ENCODE assay signal across 19 cellular contexts in genomic region chr1:168312718-168313604, GRCh38. TPM values are rescaled to one million over a fixed set of nuclear protein-coding genes. Genes with fewer than 3 reads are reported as not detected.
A peak's percentile ranks its signal among the peaks of the same experiment; 100 is the strongest.
DNase-seq lines count a peak whose midpoint lies in the region; ATAC-seq, FAIRE-seq and TF ChIP-seq lines count a peak whose summit lies in the region.
"Had no signal": no experiment of that assay in that cellular context is flagged by ENCODE, and none has a peak within 500 bp of the region (broad histone marks: within the 10 kb centered on the region; RNA-seq: fewer than 3 reads in every experiment).

No MANE protein-coding gene starts in this region.

- no peak for TF ChIP-seq RAD21 in GM12878 (IDR thresholded peaks at IDR 0.05; ENCODE audit: insufficient read depth, low read depth, low read length)

- no peaks in the 10 kb centered on the region for H3K27me3 Mint-ChIP-seq in activated CD4-positive, alpha-beta T cell treated with anti-CD3 and anti-CD28 coated beads, Interleukin-2, amount 10 ng/mL, durations not matched to agents 24 days and 14 days
- H3K27me3 Mint-ChIP-seq in activated CD4-positive, alpha-beta T cell treated with anti-CD3 and anti-CD28 coated beads, Interleukin-2, amount 10 ng/mL, durations not matched to agents 7 days and 5 days, result no peaks in the 10 kb centered on the region
- no peaks in the 10 kb centered on the region for H3K27me3 Mint-ChIP-seq in stimulated activated memory B cell treated with anti-CD40 and anti-IgM and Interleukin-4, amounts not matched to agents 10 μg/mL and 1 μg/mL and 100 μg/mL, for 72 hours
- H3K27me3 Mint-ChIP-seq: CD8-positive, alpha-beta memory T cell; T-helper 17 cell had no signal

- no peak for FAIRE-seq in GM12878 (lab: Jason Lieb, UNC)
- FAIRE-seq: H54, K562 had no signal

- H3K4me1 Mint-ChIP-seq in activated CD4-positive, alpha-beta T cell treated with anti-CD3 and anti-CD28 coated beads, Interleukin-2, amount 10 ng/mL, durations not matched to agents 24 days and 14 days, result peaks cover 17% of the 10 kb centered on the region
- peaks cover 30% of the 10 kb centered on the region for H3K4me1 Mint-ChIP-seq in activated CD4-positive, alpha-beta T cell treated with anti-CD3 and anti-CD28 coated beads, Interleukin-2, amount 10 ng/mL, durations not matched to agents 7 days and 5 days
- no peaks in the 10 kb centered on the region for H3K4me1 Mint-ChIP-seq in stimulated activated memory B cell treated with anti-CD40 and anti-IgM and Interleukin-4, amounts not matched to agents 10 μg/mL and 1 μg/mL and 100 μg/mL, for 72 hours
- H3K4me1 Mint-ChIP-seq: neural progenitor cell, T-helper 17 cell had no signal

- no peaks in the 10 kb centered on the region for H3K9me3 ChIP-seq in GM12878 (replicated peaks; ENCODE audit: control insufficient read depth, insufficient read depth, low read length)
- H3K9me3 ChIP-seq: stomach had no signal

- H3K4me1 ChIP-seq in GM12878 (ENCODE audit: control insufficient read depth, insufficient read depth, low read length), result peaks cover 8% of the 10 kb centered on the region; the same call in 1 of the 2 replicates
- H3K4me1 ChIP-seq: neural progenitor cell, stomach had no signal

- H3K4me3 ChIP-seq in GM12878 (no peak overlapping the region), lower leg skin (ENCODE audit: low read depth, poor library complexity, severe bottlenecking) (no peak overlapping the region)
- H3K4me3 ChIP-seq: K562, neural progenitor cell, stomach had no signal

- no peak overlapping the region for H3K4me3 Mint-ChIP-seq in activated CD4-positive, alpha-beta T cell treated with anti-CD3 and anti-CD28 coated beads, Interleukin-2, amount 10 ng/mL, durations not matched to agents 24 days and 14 days
- no peak overlapping the region for H3K4me3 Mint-ChIP-seq in activated CD4-positive, alpha-beta T cell treated with anti-CD3 and anti-CD28 coated beads, Interleukin-2, amount 10 ng/mL, durations not matched to agents 7 days and 5 days
- no peak overlapping the region for H3K4me3 Mint-ChIP-seq in stimulated activated memory B cell treated with anti-CD40 and anti-IgM and Interleukin-4, amounts not matched to agents 10 μg/mL and 1 μg/mL and 100 μg/mL, for 72 hours
- H3K4me3 Mint-ChIP-seq: CD8-positive, alpha-beta memory T cell; neural progenitor cell; T-helper 17 cell had no signal

- peaks cover 7% of the 10 kb centered on the region for H3K9me3 Mint-ChIP-seq in activated CD4-positive, alpha-beta T cell treated with anti-CD3 and anti-CD28 coated beads, Interleukin-2, amount 10 ng/mL, durations not matched to agents 24 days and 14 days
- peaks cover 4% of the 10 kb centered on the region for H3K9me3 Mint-ChIP-seq in activated CD4-positive, alpha-beta T cell treated with anti-CD3 and anti-CD28 coated beads, Interleukin-2, amount 10 ng/mL, durations not matched to agents 7 days and 5 days
- H3K9me3 Mint-ChIP-seq in stimulated activated memory B cell treated with anti-CD40 and anti-IgM and Interleukin-4, amounts not matched to agents 10 μg/mL and 1 μg/mL and 100 μg/mL, for 72 hours, result no peaks in the 10 kb centered on the region
- H3K9me3 Mint-ChIP-seq: CD8-positive, alpha-beta memory T cell; neural progenitor cell had no signal

- no peaks in the 10 kb centered on the region for H4K20me1 ChIP-seq in GM12878 (ENCODE audit: control insufficient read depth, insufficient read depth)

- H3K36me3 Mint-ChIP-seq in activated CD4-positive, alpha-beta T cell treated with anti-CD3 and anti-CD28 coated beads, Interleukin-2, amount 10 ng/mL, durations not matched to agents 24 days and 14 days (ENCODE audit: low read depth), result peaks cover 11% of the 10 kb centered on the region
- peaks cover 7% of the 10 kb centered on the region for H3K36me3 Mint-ChIP-seq in activated CD4-positive, alpha-beta T cell treated with anti-CD3 and anti-CD28 coated beads, Interleukin-2, amount 10 ng/mL, durations not matched to agents 7 days and 5 days (ENCODE audit: low read depth)
- H3K36me3 Mint-ChIP-seq in stimulated activated memory B cell treated with anti-CD40 and anti-IgM and Interleukin-4, amounts not matched to agents 10 μg/mL and 1 μg/mL and 100 μg/mL, for 72 hours, result peaks cover 58% of the 10 kb centered on the region
- H3K36me3 Mint-ChIP-seq: neural progenitor cell had no signal

- H2AFZ ChIP-seq in GM12878 (ENCODE audit: control insufficient read depth, low read depth, low read length), result no peak overlapping the region
- H2AFZ ChIP-seq: neural progenitor cell had no signal

- H3K9ac ChIP-seq in GM12878 (ENCODE audit: control insufficient read depth, insufficient read depth, low read length), result no peak overlapping the region
- H3K9ac ChIP-seq: neural progenitor cell had no signal

- no peaks in the 10 kb centered on the region for H3K27me3 ChIP-seq in GM12878 (replicated peaks in 1 of 2; ENCODE audit: control insufficient read depth in 2 of 2, insufficient read depth in 2 of 2, low read length in 1 of 2)
- H3K27me3 ChIP-seq: neural progenitor cell, stomach had no signal

- SMC1A ChIA-PET in GM12878 (lab: Charles Lee; ENCODE audit: uncharacterized antibody, unreplicated experiment), result interaction anchor here (0.8 to 1.4 kb wide), 5 partner anchors 9 to 78 kb away, joined by 3 to 7 read pairs (median 4); no protein-coding TSS in a partner anchor

- peak; percentile 77 for ATAC-seq in GM12878
- ATAC-seq in stimulated activated memory B cell treated with anti-CD40 and anti-IgM and Interleukin-4, amounts not matched to agents 10 μg/mL and 1 μg/mL and 100 μg/mL, for 72 hours, result peak; percentile 77
- ATAC-seq: K562, T-helper 17 cell had no signal

- WGBS in GM12878 (ENCODE audit: insufficient coverage, insufficient replicate concordance, low lambda C conversion rate, missing lambda C conversion rate), result 80% methylated on average over 12 of the region's 12 CpGs
- WGBS in lower leg skin, 2 donors, result 92 to 94% methylated on average over 12 of the region's 12 CpGs

- DNase-seq in activated CD4-positive, alpha-beta T cell treated with anti-CD3 and anti-CD28 coated beads, Interleukin-2, amount 10 ng/mL, durations not matched to agents 24 days and 14 days, result no peak
- DNase-seq in activated CD4-positive, alpha-beta T cell treated with anti-CD3 and anti-CD28 coated beads, Interleukin-2, amount 10 ng/mL, durations not matched to agents 7 days and 5 days, result no peak
- DNase-seq in HT1080 (ENCODE audit: low read depth), result peak; percentile 19
- DNase-seq in GM12878 (ENCODE audit: low read depth, low spot score), result no peak
- no peak for DNase-seq in lower leg skin (ENCODE audit: low spot score in 2 of 2)
- DNase-seq in NCI-H510A (lab: John Stamatoyannopoulos, UW), result no peak
- DNase-seq in SIG-M5 (lab: John Stamatoyannopoulos, UW), result no peak
- DNase-seq: ACHN; activated CD4-positive, alpha-beta T cell treated with anti-CD3 and anti-CD28 coated beads for 1 hour; CD8-positive, alpha-beta memory T cell; NCI-H1930; NCI-H69; right cardiac atrium; stomach; T-helper 17 cell had no signal

- TF ChIP-seq POLR2A in GM12878 (IDR thresholded peaks at IDR 0.05; ENCODE audit: low read depth, low read length) (no peak), lower leg skin (IDR thresholded peaks at IDR 0.05) (no peak)

- TF ChIP-seq CTCF in GM12878 (IDR thresholded peaks at IDR 0.05 in 2 of 3, conservative IDR thresholded peaks at IDR 0.05 in 1 of 3; ENCODE audit: control insufficient read depth in 2 of 3, extremely low read depth in 1 of 3, insufficient read depth in 1 of 3, low read depth in 3 of 3, low read length in 3 of 3) (no peak), lower leg skin (IDR thresholded peaks at IDR 0.05) (no peak)

- BruUV-seq in GM12878 (replicated peaks; lab: Mats Ljungman, UMichigan), result no TSS peak

- in situ Hi-C loops in GM12878 (cut with MboI), result no loop called here

- H3K4me2 ChIP-seq in GM12878 (ENCODE audit: control insufficient read depth, insufficient read depth), result no peak overlapping the region
- H3K4me2 ChIP-seq: neural progenitor cell had no signal

- RAD21 ChIA-PET in GM12878 (lab: Charles Lee; ENCODE audit: unreplicated experiment), result interaction anchor here (0.9 kb wide), 1 partner anchor 33 kb away, joined by 3 read pairs; no protein-coding TSS in a partner anchor

- CTCF ChIA-PET in activated CD4-positive, alpha-beta T cell treated with anti-CD3 and anti-CD28 coated beads, Interleukin-2, amount 10 ng/mL, durations not matched to agents 7 days and 5 days (lab: Charles Lee), result interaction anchor here (1.1 to 2.4 kb wide), 5 partner anchors 9 to 228 kb away, joined by 3 to 6 read pairs (median 4); no protein-coding TSS in a partner anchor
- CTCF ChIA-PET in GM12878 (lab: Yijun Ruan, JAX), result interaction anchor here (0.9 to 2.0 kb wide), 6 partner anchors 8 to 86 kb away, joined by 3 to 8 read pairs (median 4); no protein-coding TSS in a partner anchor

- no peaks in the 10 kb centered on the region for H3K79me2 ChIP-seq in GM12878 (ENCODE audit: control insufficient read depth, insufficient read depth, low read length)

- H3K27ac ChIP-seq in GM12878 (ENCODE audit: control insufficient read depth, insufficient read depth), result no peak overlapping the region
- H3K27ac ChIP-seq: neural progenitor cell, stomach had no signal

- POLR2A ChIA-PET in activated CD4-positive, alpha-beta T cell treated with anti-CD3 and anti-CD28 coated beads, Interleukin-2, amount 10 ng/mL, durations not matched to agents 7 days and 5 days (lab: Charles Lee), result no interaction called here
- POLR2A ChIA-PET in GM12878 (lab: Charles Lee), result interaction anchor here (1.2 kb wide), 1 partner anchor 9 kb away, joined by 3 read pairs; no protein-coding TSS in a partner anchor

- no peak for TF ChIP-seq EP300 in GM12878 (IDR thresholded peaks at IDR 0.05; ENCODE audit: borderline replicate concordance in 1 of 2, control insufficient read depth in 1 of 2, low read depth in 2 of 2, low read length in 2 of 2)

- intact Hi-C loops in activated CD4-positive, alpha-beta T cell treated with anti-CD3 and anti-CD28 coated beads, Interleukin-2, amount 10 ng/mL, durations not matched to agents 24 days and 14 days (cut with micrococcal nuclease), result no loop called here
- intact Hi-C loops in GM12878 (cut with micrococcal nuclease; ENCODE audit: unreplicated experiment), result no loop called here
- intact Hi-C loops in lower leg skin (cut with DNase I; ENCODE audit: low total_unique reads), result no loop called here

- H3K27ac Mint-ChIP-seq in activated CD4-positive, alpha-beta T cell treated with anti-CD3 and anti-CD28 coated beads, Interleukin-2, amount 10 ng/mL, durations not matched to agents 24 days and 14 days, result peak overlapping the region; percentile 25
- no peak overlapping the region for H3K27ac Mint-ChIP-seq in activated CD4-positive, alpha-beta T cell treated with anti-CD3 and anti-CD28 coated beads, Interleukin-2, amount 10 ng/mL, durations not matched to agents 7 days and 5 days
- H3K27ac Mint-ChIP-seq in stimulated activated memory B cell treated with anti-CD40 and anti-IgM and Interleukin-4, amounts not matched to agents 10 μg/mL and 1 μg/mL and 100 μg/mL, for 72 hours, result no peak overlapping the region
- H3K27ac Mint-ChIP-seq: neural progenitor cell, T-helper 17 cell had no signal

- H3K36me3 ChIP-seq in GM12878 (ENCODE audit: control insufficient read depth in 2 of 2, insufficient read depth in 2 of 2, low read length in 1 of 2), result no peaks in the 10 kb centered on the region
- H3K36me3 ChIP-seq: neural progenitor cell had no signal

RNA-seq across cellular contexts. Expression of gene TBX19, which starts 32.3 kb away (rescaled TPM):
- 2.5 and 3.2 TPM in 2 replicates for total RNA-seq in activated CD4-positive, alpha-beta T cell treated with anti-CD3 and anti-CD28 coated beads, Interleukin-2, amount 10 ng/mL, durations not matched to agents 24 days and 14 days
- 1 to 10 TPM; 2.7 to 3.1 TPM for total RNA-seq in activated CD4-positive, alpha-beta T cell treated with anti-CD3 and anti-CD28 coated beads, Interleukin-2, amount 10 ng/mL, durations not matched to agents 7 days and 5 days
- total RNA-seq in HT1080 (2014; rRNA removed; shearing (Covaris generic)), result 0.21 TPM in 1 of 2 replicates, not detected in the other
- polyA plus RNA-seq in HT1080 (2015; cell fraction: cytosol; rRNA removed), result 0.65 and 0.93 TPM in 2 replicates
- 2.2 and 2.4 TPM in 2 replicates for polyA plus RNA-seq in HT1080 (2015; cell fraction: nucleus; rRNA removed)
- total RNA-seq in GM12878 (2013; cell fraction: nucleolus; rRNA removed), result 11.8 and 13.5 TPM in 2 replicates
- 0.73 and 1.1 TPM in 2 replicates for total RNA-seq in GM12878 (2014; rRNA removed)
- 0.83 and 0.89 TPM in 2 replicates for total RNA-seq in GM12878 (2014; rRNA removed; fragmentation: Illumina TruSeq; extraction: Trizol)
- total RNA-seq in GM12878 (2021), result 1.1 and 1.2 TPM in 2 replicates
- 2.6 TPM for polyA plus RNA-seq in GM12878 (2011; ENCODE audit: low read depth)
- 5.9 and 6.9 TPM in 2 replicates for polyA plus RNA-seq in GM12878 (2011; rRNA removed)
- 4.6 and 5.6 TPM in 2 replicates for polyA plus RNA-seq in GM12878 (2011; cell fraction: cytosol; rRNA removed)
- polyA plus RNA-seq in GM12878 (2011; cell fraction: nucleus; rRNA removed), result 10.6 and 13.7 TPM in 2 replicates
- polyA plus RNA-seq in GM12878 (2012), result 3.1 and 3.7 TPM in 2 replicates
- 1.6 and 2.2 TPM in 2 replicates for polyA plus RNA-seq in GM12878 (2014; fragmentation: Illumina TruSeq; extraction: Trizol)
- under 1 TPM; 0.13 to 0.53 TPM for polyA plus RNA-seq in GM12878 (2014; fragmentation: Nextera tagmentation; extraction: Ambion mirVana)
- polyA plus RNA-seq in GM12878 (2014; rRNA removed), result 1.5 and 2.1 TPM in 2 replicates
- polyA plus RNA-seq in GM12878 (2016; fragmentation: Nextera tagmentation; extraction: Ambion mirVana), result 1 to 10 TPM; 1.1 to 1.2 TPM
- 4.7 and 6.7 TPM in 2 replicates for polyA minus RNA-seq in GM12878 (2011; rRNA and poly(A)+ RNA removed)
- 0.94 and 1.2 TPM in 2 replicates for polyA minus RNA-seq in GM12878 (2011; cell fraction: cytosol; rRNA and poly(A)+ RNA removed)
- polyA minus RNA-seq in GM12878 (2011; cell fraction: nucleus; rRNA and poly(A)+ RNA removed), result 3.9 and 6.5 TPM in 2 replicates
- total RNA-seq in lower leg skin, result 1 to 10 TPM; 1.8 to 7.5 (median 3.5) TPM
